1 cellular context compared by ENCODE assay signal in the genomic region with DNA sequence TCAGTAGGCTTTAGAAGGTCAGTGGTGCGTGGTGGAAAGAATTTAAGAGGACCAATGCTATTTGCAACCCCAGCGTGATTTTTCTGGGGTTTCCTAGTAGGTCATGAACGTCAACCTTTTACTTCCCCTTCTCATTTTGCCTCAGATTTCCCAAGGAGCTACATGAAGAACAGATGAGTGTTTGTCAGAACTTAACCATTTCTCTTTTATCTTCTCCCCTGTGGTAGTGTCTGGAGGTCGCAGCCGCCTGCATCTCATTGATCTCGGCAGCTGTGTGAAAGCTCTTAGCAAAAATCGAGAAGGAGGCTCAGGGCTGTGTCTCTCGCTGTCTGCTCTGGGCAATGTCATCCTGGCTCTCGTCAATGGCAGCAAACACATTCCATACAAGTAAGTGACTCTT.
TF ChIP-seq lines count a peak whose summit lies in the region.

No MANE protein-coding gene starts in this region.

TF ChIP-seq in WTC11, 78 proteins besides CTCF, POLR2A, EP300 and RAD21 (continued from another document):
- TF ChIP-seq ZNF219 (CRISPR knock-in tag; IDR thresholded peaks at IDR 0.05; ENCODE audit: borderline replicate concordance) (no peak), TEAD4 (CRISPR knock-in tag; IDR thresholded peaks at IDR 0.05) (no peak), OVOL2 (CRISPR knock-in tag; IDR thresholded peaks at IDR 0.05; ENCODE audit: borderline replicate concordance) (no peak), SOX15 (CRISPR knock-in tag; IDR thresholded peaks at IDR 0.05) (no peak), TCF7 (CRISPR knock-in tag; IDR thresholded peaks at IDR 0.05; ENCODE audit: low read depth) (no peak), MYBL2 (CRISPR knock-in tag; IDR thresholded peaks at IDR 0.05) (no peak), NFYB (CRISPR knock-in tag; conservative IDR thresholded peaks at IDR 0.05; ENCODE audit: low read depth) (no peak), SP1 (CRISPR knock-in tag; conservative IDR thresholded peaks at IDR 0.05) (no peak), TEAD1 (CRISPR knock-in tag; IDR thresholded peaks at IDR 0.05) (no peak), ZNF396 (CRISPR knock-in tag; IDR thresholded peaks at IDR 0.05; ENCODE audit: borderline replicate concordance) (no peak)
- TF ChIP-seq, protein P1, sequence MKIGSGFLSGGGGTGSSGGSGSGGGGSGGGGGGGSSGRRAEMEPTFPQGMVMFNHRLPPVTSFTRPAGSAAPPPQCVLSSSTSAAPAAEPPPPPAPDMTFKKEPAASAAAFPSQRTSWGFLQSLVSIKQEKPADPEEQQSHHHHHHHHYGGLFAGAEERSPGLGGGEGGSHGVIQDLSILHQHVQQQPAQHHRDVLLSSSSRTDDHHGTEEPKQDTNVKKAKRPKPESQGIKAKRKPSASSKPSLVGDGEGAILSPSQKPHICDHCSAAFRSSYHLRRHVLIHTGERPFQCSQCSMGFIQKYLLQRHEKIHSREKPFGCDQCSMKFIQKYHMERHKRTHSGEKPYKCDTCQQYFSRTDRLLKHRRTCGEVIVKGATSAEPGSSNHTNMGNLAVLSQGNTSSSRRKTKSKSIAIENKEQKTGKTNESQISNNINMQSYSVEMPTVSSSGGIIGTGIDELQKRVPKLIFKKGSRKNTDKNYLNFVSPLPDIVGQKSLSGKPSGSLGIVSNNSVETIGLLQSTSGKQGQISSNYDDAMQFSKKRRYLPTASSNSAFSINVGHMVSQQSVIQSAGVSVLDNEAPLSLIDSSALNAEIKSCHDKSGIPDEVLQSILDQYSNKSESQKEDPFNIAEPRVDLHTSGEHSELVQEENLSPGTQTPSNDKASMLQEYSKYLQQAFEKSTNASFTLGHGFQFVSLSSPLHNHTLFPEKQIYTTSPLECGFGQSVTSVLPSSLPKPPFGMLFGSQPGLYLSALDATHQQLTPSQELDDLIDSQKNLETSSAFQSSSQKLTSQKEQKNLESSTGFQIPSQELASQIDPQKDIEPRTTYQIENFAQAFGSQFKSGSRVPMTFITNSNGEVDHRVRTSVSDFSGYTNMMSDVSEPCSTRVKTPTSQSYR (CRISPR knock-in tag; IDR thresholded peaks at IDR 0.05): no peak
- TF ChIP-seq, protein P2, sequence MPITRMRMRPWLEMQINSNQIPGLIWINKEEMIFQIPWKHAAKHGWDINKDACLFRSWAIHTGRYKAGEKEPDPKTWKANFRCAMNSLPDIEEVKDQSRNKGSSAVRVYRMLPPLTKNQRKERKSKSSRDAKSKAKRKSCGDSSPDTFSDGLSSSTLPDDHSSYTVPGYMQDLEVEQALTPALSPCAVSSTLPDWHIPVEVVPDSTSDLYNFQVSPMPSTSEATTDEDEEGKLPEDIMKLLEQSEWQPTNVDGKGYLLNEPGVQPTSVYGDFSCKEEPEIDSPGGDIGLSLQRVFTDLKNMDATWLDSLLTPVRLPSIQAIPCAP (CRISPR knock-in tag; IDR thresholded peaks at IDR 0.05): no peak
- TF ChIP-seq, protein P3, sequence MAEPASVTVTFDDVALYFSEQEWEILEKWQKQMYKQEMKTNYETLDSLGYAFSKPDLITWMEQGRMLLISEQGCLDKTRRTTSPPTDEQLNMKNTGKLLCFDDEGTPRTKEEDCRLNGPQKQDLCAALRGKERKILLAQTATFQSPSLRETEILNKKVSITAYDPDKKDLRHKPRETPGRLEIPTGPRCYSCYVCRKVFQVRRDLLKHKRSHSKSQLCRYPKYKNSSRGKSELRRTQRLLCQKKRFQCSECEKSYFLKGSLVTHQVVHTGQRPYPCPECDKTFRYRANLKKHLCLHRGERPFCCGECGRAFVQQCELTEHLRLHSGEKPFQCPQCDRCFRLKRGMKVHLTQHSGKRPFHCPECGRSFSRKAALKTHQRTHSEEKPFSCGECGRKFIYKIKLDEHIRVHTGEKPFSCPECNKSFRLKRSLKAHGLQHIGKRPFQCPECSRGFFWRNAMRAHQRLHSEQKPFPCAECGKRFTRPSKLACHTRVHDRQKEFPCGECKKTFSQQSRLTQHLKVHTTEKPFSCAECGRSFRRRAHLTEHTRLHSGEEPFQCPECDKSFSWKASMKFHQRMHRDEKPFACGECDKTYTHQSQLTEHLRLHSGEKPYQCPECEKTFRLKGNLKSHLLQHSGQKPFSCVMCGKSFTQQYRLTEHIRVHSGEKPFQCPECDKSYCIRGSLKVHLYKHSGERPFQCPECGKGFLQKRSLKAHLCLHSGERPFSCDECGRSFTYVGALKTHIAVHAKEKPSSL (CRISPR knock-in tag; conservative IDR thresholded peaks at IDR 0.05): no peak
- TF ChIP-seq, protein P4, sequence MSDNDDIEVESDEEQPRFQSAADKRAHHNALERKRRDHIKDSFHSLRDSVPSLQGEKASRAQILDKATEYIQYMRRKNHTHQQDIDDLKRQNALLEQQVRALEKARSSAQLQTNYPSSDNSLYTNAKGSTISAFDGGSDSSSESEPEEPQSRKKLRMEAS (CRISPR knock-in tag; IDR thresholded peaks at IDR 0.05): no peak
